In the genomic region with DNA sequence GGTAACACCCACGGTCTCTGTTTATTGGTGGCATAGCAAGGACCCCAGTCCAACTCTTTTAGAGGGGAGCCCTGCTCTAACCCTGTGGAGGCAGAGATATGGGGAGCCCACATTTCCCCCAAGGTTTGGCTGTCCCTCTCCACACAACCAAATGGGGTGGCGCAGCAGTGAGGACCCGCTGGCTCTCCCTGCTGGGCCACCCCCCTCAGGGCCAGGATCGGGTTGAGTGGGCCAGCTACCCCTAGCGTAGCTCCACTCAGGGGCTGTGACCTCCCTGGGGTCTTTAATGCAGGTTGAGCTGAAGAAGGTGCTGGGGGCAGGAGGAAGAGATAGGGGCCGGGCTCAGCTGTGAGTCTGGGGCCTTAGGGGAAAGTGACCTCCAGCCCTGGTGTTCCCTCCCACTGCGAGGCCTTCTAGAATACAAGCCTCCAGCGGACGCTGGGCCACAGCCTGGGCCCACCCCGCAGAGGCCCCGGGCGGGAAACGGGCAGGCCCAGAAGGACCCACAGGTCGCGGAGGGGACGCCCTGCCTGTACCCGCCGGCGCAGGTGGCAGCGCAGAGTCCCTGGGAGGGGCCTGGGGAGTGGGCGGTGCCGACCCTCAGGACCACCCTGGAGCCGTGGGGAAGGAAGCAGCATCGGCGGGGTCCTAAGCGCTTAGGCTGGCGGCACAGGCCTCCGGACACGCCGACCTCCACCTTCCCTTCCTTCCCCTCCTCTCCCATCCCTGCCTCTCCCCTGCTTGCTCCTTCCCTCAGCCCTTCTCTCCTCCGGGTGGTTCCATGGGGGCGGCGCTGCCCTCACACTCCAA, we compare ENCODE assay signal across 17 cellular contexts. TPM values are rescaled to one million over a fixed set of nuclear protein-coding genes. Genes with fewer than 3 reads are reported as not detected.
DNase-seq lines count a peak whose midpoint lies in the region; ATAC-seq and TF ChIP-seq lines count a peak whose summit lies in the region.
"Had no signal": no experiment of that assay in that cellular context is flagged by ENCODE, and none has a peak within 500 bp of the region (broad histone marks: within the 10 kb centered on the region; RNA-seq: fewer than 3 reads in every experiment).

No MANE protein-coding gene starts in this region.

- H3K27ac ChIP-seq in GM23338 (ENCODE audit: low read depth), result no peak overlapping the region
- H3K27ac ChIP-seq: HL-60 had no signal

- peak overlapping the region; percentile 60 for H3K4me3 Mint-ChIP-seq in GM23338
- H3K4me3 Mint-ChIP-seq in chondrocyte (ENCODE audit: unreplicated experiment), result no peak overlapping the region
- H3K4me3 Mint-ChIP-seq: activated CD4-positive, alpha-beta T cell treated with anti-CD3 and anti-CD28 coated beads, Interleukin-2, amount 10 ng/mL, durations not matched to agents 24 days and 14 days had no signal

- H3K36me3 Mint-ChIP-seq in GM23338 (ENCODE audit: low read depth) (no peaks in the 10 kb centered on the region), chondrocyte (ENCODE audit: low read depth) (no peaks in the 10 kb centered on the region)

- H3K79me2 ChIP-seq in GM23338 (replicated peaks; ENCODE audit: insufficient read depth), result no peaks in the 10 kb centered on the region

- H3K4me1 ChIP-seq in GM23338 (ENCODE audit: insufficient read depth), result no peaks in the 10 kb centered on the region; the same call in 1 of the 2 replicates

- H3K4me3 ChIP-seq in GM23338 (peak overlapping the region; percentile 55), iPS-18c (ENCODE audit: insufficient read depth, low read depth, low read length) (peak overlapping the region; percentile 32)
- H3K4me3 ChIP-seq: smooth muscle cell had no signal

- H3K36me3 ChIP-seq in GM23338 (ENCODE audit: insufficient read depth), result no peaks in the 10 kb centered on the region

- H3K27ac Mint-ChIP-seq in GM23338 (no peak overlapping the region), chondrocyte (ENCODE audit: unreplicated experiment) (no peak overlapping the region)
- H3K27ac Mint-ChIP-seq: activated CD4-positive, alpha-beta T cell treated with anti-CD3 and anti-CD28 coated beads, Interleukin-2, amount 10 ng/mL, durations not matched to agents 24 days and 14 days had no signal

- H3K27me3 Mint-ChIP-seq in GM23338 (ENCODE audit: insufficient read depth, low read depth, poor library complexity), result peaks cover 1% of the 10 kb centered on the region
- peaks cover 10% of the 10 kb centered on the region for H3K27me3 Mint-ChIP-seq in chondrocyte (ENCODE audit: low read depth)

- TF ChIP-seq CTCF in GM23338 (conservative IDR thresholded peaks at IDR 0.05; ENCODE audit: low read depth in 2 of 2) (no peak), chondrocyte (IDR thresholded peaks at IDR 0.05) (no peak)

- 0 out of 2 replicates have a peak, but pooled peaks cover 3% of the 10 kb centered on the region for H3F3A ChIP-seq in GM23338 (replicated peaks; ENCODE audit: low read depth)

- no peaks in the 10 kb centered on the region for H4K20me1 ChIP-seq in GM23338 (replicated peaks; ENCODE audit: insufficient read depth)

- peak; percentile 23 for ATAC-seq in GM23338
- ATAC-seq in HG02798 (IDR thresholded peaks at IDR 0.05; ENCODE audit: poor library complexity, unreplicated experiment), result no peak
- no peak for ATAC-seq in HG02610 (IDR thresholded peaks at IDR 0.05; ENCODE audit: unreplicated experiment)

- H3K4me1 Mint-ChIP-seq in GM23338, result 0 out of 3 replicates have a peak, but pooled peaks cover 2% of the 10 kb centered on the region
- H3K4me1 Mint-ChIP-seq in chondrocyte (ENCODE audit: low read depth), result peaks cover 10% of the 10 kb centered on the region
- H3K4me1 Mint-ChIP-seq: activated CD4-positive, alpha-beta T cell treated with anti-CD3 and anti-CD28 coated beads, Interleukin-2, amount 10 ng/mL, durations not matched to agents 24 days and 14 days had no signal

- no peaks in the 10 kb centered on the region for H3K9me3 Mint-ChIP-seq in GM23338
- no peaks in the 10 kb centered on the region for H3K9me3 Mint-ChIP-seq in chondrocyte (ENCODE audit: low read depth)
- H3K9me3 Mint-ChIP-seq: activated CD4-positive, alpha-beta T cell treated with anti-CD3 and anti-CD28 coated beads, Interleukin-2, amount 10 ng/mL, durations not matched to agents 24 days and 14 days had no signal

- H3K9me3 ChIP-seq in iPS-18c (ENCODE audit: control insufficient read depth, insufficient read depth, low read length), result no peaks in the 10 kb centered on the region

- H3K27me3 ChIP-seq in GM23338 (ENCODE audit: insufficient read depth), result peaks cover 6% of the 10 kb centered on the region; the same call in 1 of the 2 replicates

- H3K9me2 ChIP-seq in GM23338 (ENCODE audit: insufficient read depth), result no peaks in the 10 kb centered on the region

- peak overlapping the region; percentile 84 for H2AFZ ChIP-seq in GM23338

- DNase-seq in GM23338 (ENCODE audit: low spot score) (peak; percentile 41), chondrocyte (ENCODE audit: low spot score) (peak; percentile 83), retina (peak; percentile 81), T-helper 9 cell (no peak), KG1 (lab: John Stamatoyannopoulos, UW) (no peak)
- DNase-seq: activated CD4-positive, alpha-beta T cell treated with anti-CD3 and anti-CD28 coated beads, Interleukin-2, amount 10 ng/mL, durations not matched to agents 24 days and 14 days; activated T-cell treated with anti-CD3 and anti-CD28 coated beads, Interleukin-2, amount 50 U/mL, for 48 hours; cortex of kidney; RPMI8226 had no signal

- H3K4me2 ChIP-seq in GM23338, result peak overlapping the region; percentile 78

TF ChIP-seq in GM23338, 12 proteins besides CTCF, POLR2A, EP300 and RAD21 (continues in another document):
- TF ChIP-seq, protein P1, sequence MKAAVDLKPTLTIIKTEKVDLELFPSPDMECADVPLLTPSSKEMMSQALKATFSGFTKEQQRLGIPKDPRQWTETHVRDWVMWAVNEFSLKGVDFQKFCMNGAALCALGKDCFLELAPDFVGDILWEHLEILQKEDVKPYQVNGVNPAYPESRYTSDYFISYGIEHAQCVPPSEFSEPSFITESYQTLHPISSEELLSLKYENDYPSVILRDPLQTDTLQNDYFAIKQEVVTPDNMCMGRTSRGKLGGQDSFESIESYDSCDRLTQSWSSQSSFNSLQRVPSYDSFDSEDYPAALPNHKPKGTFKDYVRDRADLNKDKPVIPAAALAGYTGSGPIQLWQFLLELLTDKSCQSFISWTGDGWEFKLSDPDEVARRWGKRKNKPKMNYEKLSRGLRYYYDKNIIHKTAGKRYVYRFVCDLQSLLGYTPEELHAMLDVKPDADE (IDR thresholded peaks at IDR 0.05), result no peak
- TF ChIP-seq STAT1 (IDR thresholded peaks at IDR 0.05; ENCODE audit: unreplicated experiment) (no peak), CREB1 (CRISPR knock-in tag; IDR thresholded peaks at IDR 0.05; ENCODE audit: low read depth) (no peak), JUNB (IDR thresholded peaks at IDR 0.05; ENCODE audit: unreplicated experiment) (no peak), ZNF114 (CRISPR knock-in tag; IDR thresholded peaks at IDR 0.05) (no peak), NANOG (IDR thresholded peaks at IDR 0.05; ENCODE audit: borderline replicate concordance) (no peak), POLR2AphosphoS5 (IDR thresholded peaks at IDR 0.05; ENCODE audit: low read depth) (no peak)

RNA-seq across cellular contexts. Expression of a gene that starts 9.6 kb away (rescaled TPM):
- not detected in 2 replicates for total RNA-seq in GM23338 (2014; rRNA removed; shearing (Covaris generic))
- not detected in 2 replicates for polyA plus RNA-seq in GM23338 (2016; fragmentation: Nextera tagmentation; extraction: Ambion mirVana)
- total RNA-seq in chondrocyte, result not detected in 3 replicates
- total RNA-seq: activated CD4-positive, alpha-beta T cell treated with anti-CD3 and anti-CD28 coated beads, Interleukin-2, amount 10 ng/mL, durations not matched to agents 24 days and 14 days; lung microvascular endothelial cell; smooth muscle cell; T-helper 2 cell treated with Interferon-gamma antibody and Interleukin-4, amounts not matched to agents 100 ng/mL and 5 ng/mL, for 36 hours had no signal
- polyA plus RNA-seq: smooth muscle cell had no signal

RNA-seq across cellular contexts. Expression of a gene that starts 19.8 kb away (rescaled TPM):
- total RNA-seq in GM23338 (2014; rRNA removed; shearing (Covaris generic)), result not detected in 2 replicates
- polyA plus RNA-seq in GM23338 (2016; fragmentation: Nextera tagmentation; extraction: Ambion mirVana), result 0.10 TPM in 1 of 2 replicates, not detected in the other
- total RNA-seq in chondrocyte, result not detected in 3 replicates
- total RNA-seq: activated CD4-positive, alpha-beta T cell treated with anti-CD3 and anti-CD28 coated beads, Interleukin-2, amount 10 ng/mL, durations not matched to agents 24 days and 14 days; lung microvascular endothelial cell; T-helper 2 cell treated with Interferon-gamma antibody and Interleukin-4, amounts not matched to agents 100 ng/mL and 5 ng/mL, for 36 hours had no signal

RNA-seq across cellular contexts. Expression of a gene that starts 47.1 kb away (rescaled TPM):
- not detected in 2 replicates for total RNA-seq in GM23338 (2014; rRNA removed; shearing (Covaris generic))
- not detected in 2 replicates for polyA plus RNA-seq in GM23338 (2016; fragmentation: Nextera tagmentation; extraction: Ambion mirVana)
- not detected in 3 replicates for total RNA-seq in chondrocyte
- total RNA-seq: activated CD4-positive, alpha-beta T cell treated with anti-CD3 and anti-CD28 coated beads, Interleukin-2, amount 10 ng/mL, durations not matched to agents 24 days and 14 days; esophagus mucosa; lung microvascular endothelial cell; smooth muscle cell; T-helper 2 cell treated with Interferon-gamma antibody and Interleukin-4, amounts not matched to agents 100 ng/mL and 5 ng/mL, for 36 hours had no signal
- polyA plus RNA-seq: smooth muscle cell had no signal

Comparison
In these comparisons a context has a peak if more than half of its experiments do, and no peak if none do; other contexts are left out.
1. DNase-seq: peak in GM23338 (single experiment), chondrocyte (single experiment) and retina (single experiment); none in T-helper 9 cell (single experiment) and KG1 (single experiment).